Comparison of ENCODE assay signal across 30 cellular contexts in genomic region chr5:14228219-14228618, GRCh38.
DNase-seq lines count a peak whose midpoint lies in the region; ATAC-seq, FAIRE-seq and TF ChIP-seq lines count a peak whose summit lies in the region.
"Had no signal": no experiment of that assay in that cellular context is flagged by ENCODE, and none has a peak within 500 bp of the region (broad histone marks: within the 10 kb centered on the region; RNA-seq: fewer than 3 reads in every experiment).

No MANE protein-coding gene starts in this region.

- no peak for FAIRE-seq in small intestine (lab: Jason Lieb, UNC)
- FAIRE-seq: frontal cortex, GM12892 had no signal

- H3K79me2 ChIP-seq in osteoblast (ENCODE audit: insufficient read depth, low read length) (peaks cover 98% of the 10 kb centered on the region), neural progenitor cell (ENCODE audit: low read depth) (peaks cover 100% of the 10 kb centered on the region)

- 83 to 87% (median 84%) methylated on average over 6 of the region's 6 CpGs for WGBS in small intestine, 3 donors

- CTCF ChIA-PET in WTC11 (lab: Charles Lee), result interaction anchor here (0.8 kb wide), 1 partner anchor 42 kb away, joined by 3 read pairs; no protein-coding TSS in a partner anchor

- H3K4me3 Mint-ChIP-seq in WTC11 (no peak overlapping the region), neural progenitor cell (no peak overlapping the region)
- H3K4me3 Mint-ChIP-seq: activated CD4-positive, alpha-beta memory T cell treated with anti-CD3 and anti-CD28 coated beads for 36 hours; activated naive CD8-positive, alpha-beta T cell treated with anti-CD3 and anti-CD28 coated beads, Interleukin-2, amount 50 U/mL, for 24 hours; B cell; CD8-positive, alpha-beta T cell; central memory CD8-positive, alpha-beta T cell; nephron progenitor cell; T-helper 17 cell had no signal

- H3K36me3 Mint-ChIP-seq in WTC11 (no peaks in the 10 kb centered on the region), neural progenitor cell (peaks cover 9% of the 10 kb centered on the region)
- H3K36me3 Mint-ChIP-seq: activated CD4-positive, alpha-beta memory T cell treated with anti-CD3 and anti-CD28 coated beads for 36 hours; CD8-positive, alpha-beta T cell had no signal

- H3K27ac Mint-ChIP-seq in WTC11 (0 out of 2 replicates have a peak overlapping the region, but pooled peaks have one; percentile 33), neural progenitor cell (no peak overlapping the region)
- H3K27ac Mint-ChIP-seq: activated CD4-positive, alpha-beta memory T cell treated with anti-CD3 and anti-CD28 coated beads for 36 hours; activated naive CD8-positive, alpha-beta T cell treated with anti-CD3 and anti-CD28 coated beads, Interleukin-2, amount 50 U/mL, for 24 hours; B cell; CD8-positive, alpha-beta T cell; nephron progenitor cell; T-helper 17 cell had no signal

- H3K4me1 ChIP-seq in osteoblast (ENCODE audit: insufficient read depth, low read length) (peaks cover 29% of the 10 kb centered on the region), small intestine (ENCODE audit: control insufficient read depth in 2 of 2, insufficient read depth in 1 of 2, low read depth in 1 of 2, low read length in 1 of 2) (peaks cover 0 to 9% of the 10 kb centered on the region in 2 donors), neural progenitor cell (peaks cover 23% of the 10 kb centered on the region)
- H3K4me1 ChIP-seq: parathyroid adenoma had no signal

- no peak for ATAC-seq in WTC11
- ATAC-seq: activated naive CD8-positive, alpha-beta T cell treated with anti-CD3 and anti-CD28 coated beads, Interleukin-2, amount 50 U/mL, for 24 hours; CD8-positive, alpha-beta T cell; sciatic nerve; SK-N-SH treated with all-trans-retinoic acid at 6 μM for 48 hours; T-helper 17 cell had no signal

- no peak overlapping the region for H3K4me2 ChIP-seq in osteoblast (ENCODE audit: insufficient read depth, low read length)
- no peak overlapping the region for H3K4me2 ChIP-seq in neural progenitor cell

- peak; percentile 59 for DNase-seq in LNCaP clone FGC (ENCODE audit: low read depth)
- no peak for DNase-seq in WTC11 (ENCODE audit: low spot score)
- DNase-seq in osteoblast (ENCODE audit: insufficient read length, low spot score, missing footprints), result no peak
- no peak for DNase-seq in small intestine
- DNase-seq in NOMO-1 treated with dmso at 0.1 percent for 144 hours (lab: John Stamatoyannopoulos, UW; ENCODE audit: unreplicated experiment), result no peak
- no peak for DNase-seq in T-helper 9 cell
- no peak for DNase-seq in neural progenitor cell (ENCODE audit: low spot score)
- DNase-seq: activated CD4-positive, alpha-beta memory T cell treated with anti-CD3 and anti-CD28 coated beads for 36 hours; activated CD4-positive, alpha-beta T cell treated with anti-CD3 and anti-CD28 coated beads for 1 hour; activated naive CD4-positive, alpha-beta T cell; activated naive CD8-positive, alpha-beta T cell treated with anti-CD3 and anti-CD28 coated beads, Interleukin-2, amount 50 U/mL, for 24 hours; CD8-positive, alpha-beta T cell; dorsolateral prefrontal cortex; H7; NCI-H1105 treated with DMSO at 0.1 percent for 48 hours; NCI-H2029 treated with DMSO at 0.1 percent for 48 hours; NCI-H345; NCI-H748 treated with DMSO at 0.1 percent for 48 hours; nephron progenitor cell; stimulated activated CD4-positive, alpha-beta T cell treated with anti-CD3 and anti-CD28 coated beads, Interleukin-4, amount 100 ng/mL, for 24 hours; T-helper 17 cell; tibial artery had no signal

- H3K36me3 ChIP-seq in osteoblast (ENCODE audit: insufficient read depth, low read length), result peaks cover 17% of the 10 kb centered on the region
- no peaks in the 10 kb centered on the region for H3K36me3 ChIP-seq in small intestine (ENCODE audit: control insufficient read depth in 2 of 2, insufficient read depth in 2 of 2, low read length in 2 of 2)
- no peaks in the 10 kb centered on the region for H3K36me3 ChIP-seq in neural progenitor cell
- H3K36me3 ChIP-seq: tibial artery had no signal

- H3K27me3 Mint-ChIP-seq in WTC11 (ENCODE audit: low read depth), result no peaks in the 10 kb centered on the region
- H3K27me3 Mint-ChIP-seq in neural progenitor cell (ENCODE audit: insufficient read depth, low read depth), result no peaks in the 10 kb centered on the region
- H3K27me3 Mint-ChIP-seq: B cell; central memory CD8-positive, alpha-beta T cell had no signal

- TF ChIP-seq CTCF in C4-2B (conservative IDR thresholded peaks at IDR 0.05), result no peak
- TF ChIP-seq CTCF in LNCaP clone FGC (IDR thresholded peaks at IDR 0.05; ENCODE audit: control insufficient read depth, extremely low read depth, insufficient read depth), result no peak
- TF ChIP-seq CTCF in WTC11 (IDR thresholded peaks at IDR 0.05), result no peak
- no peak for TF ChIP-seq CTCF in osteoblast (IDR thresholded peaks at IDR 0.05; ENCODE audit: extremely low read depth, low read depth, low read length)
- TF ChIP-seq CTCF in neural progenitor cell (IDR thresholded peaks at IDR 0.05), result no peak

- H3F3A ChIP-seq in neural progenitor cell (ENCODE audit: low read depth), result peaks cover 1% of the 10 kb centered on the region

- H3K4me3 ChIP-seq in LNCaP clone FGC (ENCODE audit: low read depth, low read length) (peak overlapping the region; percentile 23), osteoblast (ENCODE audit: insufficient read depth, low read length) (no peak overlapping the region), small intestine (ENCODE audit: low read depth in 1 of 2, low read length in 2 of 2) (no peak overlapping the region), neural progenitor cell (no peak overlapping the region)
- H3K4me3 ChIP-seq: dorsolateral prefrontal cortex, tibial artery had no signal

- H3K27me3 ChIP-seq in osteoblast (ENCODE audit: insufficient read depth, low read length), result no peaks in the 10 kb centered on the region
- H3K27me3 ChIP-seq in small intestine (ENCODE audit: control insufficient read depth in 2 of 2, insufficient read depth in 2 of 2, low read length in 2 of 2), result no peaks in the 10 kb centered on the region
- H3K27me3 ChIP-seq in neural progenitor cell, result no peaks in the 10 kb centered on the region
- H3K27me3 ChIP-seq: dorsolateral prefrontal cortex, tibial artery had no signal

- peaks cover 61% of the 10 kb centered on the region for H3K4me1 Mint-ChIP-seq in WTC11
- peaks cover 13% of the 10 kb centered on the region for H3K4me1 Mint-ChIP-seq in neural progenitor cell
- H3K4me1 Mint-ChIP-seq: central memory CD8-positive, alpha-beta T cell; T-helper 17 cell had no signal

- H3K27ac ChIP-seq in C4-2B, result peak overlapping the region; percentile 14; the same call in 1 of the 2 replicates
- peak overlapping the region; percentile 7 for H3K27ac ChIP-seq in osteoblast (ENCODE audit: low read depth, low read length)
- no peak overlapping the region for H3K27ac ChIP-seq in small intestine (ENCODE audit: low read depth in 1 of 2, low read length in 1 of 2)
- H3K27ac ChIP-seq in neural progenitor cell, result no peak overlapping the region
- H3K27ac ChIP-seq: dorsolateral prefrontal cortex, parathyroid adenoma, tibial artery had no signal

- POLR2A ChIA-PET in WTC11 (lab: Charles Lee), result no interaction called here

- H4K20me1 ChIP-seq in osteoblast (ENCODE audit: insufficient read depth, low read length) (peaks cover 84% of the 10 kb centered on the region), neural progenitor cell (ENCODE audit: low read depth) (peaks cover 88% of the 10 kb centered on the region)

- no peak overlapping the region for H2AFZ ChIP-seq in osteoblast (ENCODE audit: low read length)
- H2AFZ ChIP-seq in neural progenitor cell (replicated peaks), result no peak overlapping the region
- H2AFZ ChIP-seq: parathyroid adenoma had no signal

- no peak overlapping the region for H3K9ac ChIP-seq in neural progenitor cell
- H3K9ac ChIP-seq: parathyroid adenoma had no signal

- H3K9me3 Mint-ChIP-seq in WTC11, result no peaks in the 10 kb centered on the region
- peaks cover 5% of the 10 kb centered on the region for H3K9me3 Mint-ChIP-seq in neural progenitor cell
- H3K9me3 Mint-ChIP-seq: activated CD4-positive, alpha-beta memory T cell treated with anti-CD3 and anti-CD28 coated beads for 36 hours; activated naive CD8-positive, alpha-beta T cell treated with anti-CD3 and anti-CD28 coated beads, Interleukin-2, amount 50 U/mL, for 24 hours; CD8-positive, alpha-beta T cell; central memory CD8-positive, alpha-beta T cell; nephron progenitor cell had no signal

- H3K9me3 ChIP-seq in osteoblast (ENCODE audit: low read depth, low read length) (no peaks in the 10 kb centered on the region), small intestine (ENCODE audit: control insufficient read depth, low read depth) (no peaks in the 10 kb centered on the region), neural progenitor cell (ENCODE audit: low read depth) (no peaks in the 10 kb centered on the region)
- H3K9me3 ChIP-seq: tibial artery had no signal

TF ChIP-seq in WTC11, 78 proteins besides CTCF, POLR2A, EP300 and RAD21:
- no peak for TF ChIP-seq ZSCAN18 (CRISPR knock-in tag; IDR thresholded peaks at IDR 0.05)

Comparison
In these comparisons a context has a peak if more than half of its experiments do, and no peak if none do; other contexts are left out.
1. H3K27ac ChIP-seq: peak in C4-2B (single experiment) and osteoblast (single experiment); none in small intestine (0 of 2) and neural progenitor cell (single experiment).